In genomic region chr1:1420654-1421134, GRCh38 we compare ENCODE assay signal across 10 cellular contexts. TPM values are rescaled to one million over a fixed set of nuclear protein-coding genes. Genes with fewer than 3 reads are reported as not detected.
DNase-seq lines count a peak whose midpoint lies in the region; ATAC-seq and TF ChIP-seq lines count a peak whose summit lies in the region.
"Had no signal": no experiment of that assay in that cellular context is flagged by ENCODE, and none has a peak within 500 bp of the region (broad histone marks: within the 10 kb centered on the region; RNA-seq: fewer than 3 reads in every experiment).

No MANE protein-coding gene starts in this region.

- H3K9me3 ChIP-seq in left ventricle myocardium inferior (replicated peaks) (no peaks in the 10 kb centered on the region), duodenal mucosa (ENCODE audit: control insufficient read depth in 1 of 2, low read length in 2 of 2) (no peaks in the 10 kb centered on the region), mucosa of stomach (ENCODE audit: control insufficient read depth, low read length) (no peaks in the 10 kb centered on the region), uterus (no peaks in the 10 kb centered on the region)
- no peaks in the 10 kb centered on the region for H3K9me3 ChIP-seq in effector memory CD4-positive, alpha-beta T cell (ENCODE audit: control insufficient read depth, low read length)

- TF ChIP-seq POLR2A in uterus (IDR thresholded peaks at IDR 0.05): no peak

- H3K27ac ChIP-seq in left ventricle myocardium inferior (replicated peaks): peak overlapping the region; percentile 63
- peak overlapping the region; percentile 6 for H3K27ac ChIP-seq in duodenal mucosa (ENCODE audit: low read depth, low read length)
- H3K27ac ChIP-seq in uterus: peak overlapping the region in 1 of 2 donors; percentile 58
- H3K27ac ChIP-seq in effector memory CD4-positive, alpha-beta T cell (ENCODE audit: insufficient read depth, low read length, poor library complexity, severe bottlenecking): no peak overlapping the region

- H3K4me1 ChIP-seq in left ventricle myocardium inferior: peaks cover 17% of the 10 kb centered on the region
- no peaks in the 10 kb centered on the region for H3K4me1 ChIP-seq in duodenal mucosa (ENCODE audit: control insufficient read depth in 1 of 2, insufficient read depth in 2 of 2, low read length in 2 of 2)
- H3K4me1 ChIP-seq in mucosa of stomach (ENCODE audit: control insufficient read depth, insufficient read depth, low read length): peaks cover 11% of the 10 kb centered on the region
- H3K4me1 ChIP-seq in uterus: no peaks in the 10 kb centered on the region
- H3K4me1 ChIP-seq in effector memory CD4-positive, alpha-beta T cell (ENCODE audit: control insufficient read depth, insufficient read depth, low read length, poor library complexity, severe bottlenecking): no peaks in the 10 kb centered on the region

- no peak overlapping the region for H3K9ac ChIP-seq in duodenal mucosa (ENCODE audit: low read depth in 1 of 2, low read length in 2 of 2)
- H3K9ac ChIP-seq in mucosa of stomach (ENCODE audit: low read length): peak overlapping the region; percentile 34

- H3K27me3 ChIP-seq in left ventricle myocardium inferior (ENCODE audit: low read depth) (peaks cover 3% of the 10 kb centered on the region), duodenal mucosa (ENCODE audit: control insufficient read depth in 1 of 2, insufficient read depth in 2 of 2, low read length in 2 of 2) (peaks cover 0 to 2% of the 10 kb centered on the region in 2 donors), mucosa of stomach (ENCODE audit: control insufficient read depth, insufficient read depth, low read length) (no peaks in the 10 kb centered on the region), uterus (no peaks in the 10 kb centered on the region)
- H3K27me3 ChIP-seq in effector memory CD4-positive, alpha-beta T cell (replicated peaks; ENCODE audit: control insufficient read depth, insufficient read depth, low read length, poor library complexity, severe bottlenecking): peaks cover 13% of the 10 kb centered on the region

- intact Hi-C loops in left ventricle myocardium inferior (cut with micrococcal nuclease): no loop called here
- intact Hi-C loops in left cardiac atrium (cut with DNase I): no loop called here
- intact Hi-C loops in uterus (cut with DNase I; ENCODE audit: low total_unique reads): no loop called here

- no peak for DNase-seq in left ventricle myocardium inferior
- DNase-seq in left cardiac atrium: no peak
- DNase-seq in uterus: no peak
- DNase-seq in effector memory CD4-positive, alpha-beta T cell: no peak
- DNase-seq in amniotic stem cell (lab: John Stamatoyannopoulos, UW): no peak
- DNase-seq: NCI-H446 had no signal

- ATAC-seq in left cardiac atrium (no peak), HG03432 (IDR thresholded peaks at IDR 0.05; ENCODE audit: unreplicated experiment) (no peak)
- ATAC-seq: K562 had no signal

- TF ChIP-seq CTCF in left ventricle myocardium inferior (IDR thresholded peaks at IDR 0.05; ENCODE audit: borderline replicate concordance) (no peak), uterus (IDR thresholded peaks at IDR 0.05) (no peak)

- no peaks in the 10 kb centered on the region for H3K36me3 ChIP-seq in left ventricle myocardium inferior
- H3K36me3 ChIP-seq in duodenal mucosa (ENCODE audit: control insufficient read depth in 1 of 2, insufficient read depth in 2 of 2, low read length in 2 of 2): no peaks in the 10 kb centered on the region
- H3K36me3 ChIP-seq in mucosa of stomach (ENCODE audit: control insufficient read depth, insufficient read depth, low read length): no peaks in the 10 kb centered on the region
- no peaks in the 10 kb centered on the region for H3K36me3 ChIP-seq in uterus
- H3K36me3 ChIP-seq in effector memory CD4-positive, alpha-beta T cell (ENCODE audit: control insufficient read depth, insufficient read depth, low read length): no peaks in the 10 kb centered on the region

- H3K4me3 ChIP-seq in left ventricle myocardium inferior (peak overlapping the region; percentile 64), duodenal mucosa (ENCODE audit: low read depth in 1 of 2, low read length in 2 of 2) (no peak overlapping the region), mucosa of stomach (ENCODE audit: low read length) (no peak overlapping the region), uterus (peak overlapping the region; percentile 16 to 28)
- no peak overlapping the region for H3K4me3 ChIP-seq in effector memory CD4-positive, alpha-beta T cell (ENCODE audit: insufficient read depth, low read depth, low read length, poor library complexity, severe bottlenecking)
- H3K4me3 ChIP-seq: K562 had no signal

RNA-seq across cellular contexts. Expression of gene ANKRD65, which starts 0.4 kb away (rescaled TPM):
- total RNA-seq in left ventricle myocardium inferior (1.7 TPM), left cardiac atrium (1 to 10 TPM; 2.2 to 3.0 TPM), uterus (10 to 100 TPM in 2 of 4 donors, 1 to 10 TPM in 2; 1.3 to 20.0 (median 6.7) TPM)
- total RNA-seq: K562 had no signal

RNA-seq across cellular contexts. Expression of gene MRPL20, which starts 13.6 kb away (rescaled TPM):
- total RNA-seq in left ventricle myocardium inferior (135 TPM), left cardiac atrium (100 to 1,000 TPM; 112 to 134 TPM), uterus (100 to 1,000 TPM in 1 of 4 donors, 10 to 100 TPM in 3; 34.3 to 114 (median 65.1) TPM)

RNA-seq across cellular contexts. Expression of gene VWA1, which starts 14.8 kb away (rescaled TPM):
- total RNA-seq in left ventricle myocardium inferior (13.7 TPM), left cardiac atrium (10 to 100 TPM; 24.9 to 66.4 TPM), uterus (10 to 100 TPM; 15.6 to 67.1 (median 47.1) TPM)

RNA-seq across cellular contexts. Expression of gene CCNL2, which starts 21.6 kb away (rescaled TPM):
- total RNA-seq in left ventricle myocardium inferior (46.1 TPM), left cardiac atrium (10 to 100 TPM; 56.0 to 89.0 TPM), uterus (100 to 1,000 TPM; 207 to 351 (median 281) TPM)

RNA-seq across cellular contexts. Expression of gene ATAD3C, which starts 28.8 kb away (rescaled TPM):
- 2.8 TPM for total RNA-seq in left ventricle myocardium inferior
- 1 to 10 TPM; 1.7 to 2.4 TPM for total RNA-seq in left cardiac atrium
- 1 to 10 TPM in 2 of 4 donors, under 1 TPM in 1, not detected in 1; 0.77 to 3.8 (median 1.7) TPM for total RNA-seq in uterus

Comparison
In these comparisons a context has a peak if more than half of its experiments do, and no peak if none do; other contexts are left out.
1. H3K4me3 ChIP-seq: peak in left ventricle myocardium inferior (single experiment) and uterus (2 of 2); none in duodenal mucosa (0 of 2), mucosa of stomach (single experiment) and effector memory CD4-positive, alpha-beta T cell (single experiment).